15 cellular contexts compared by ENCODE assay signal in the genomic region with DNA sequence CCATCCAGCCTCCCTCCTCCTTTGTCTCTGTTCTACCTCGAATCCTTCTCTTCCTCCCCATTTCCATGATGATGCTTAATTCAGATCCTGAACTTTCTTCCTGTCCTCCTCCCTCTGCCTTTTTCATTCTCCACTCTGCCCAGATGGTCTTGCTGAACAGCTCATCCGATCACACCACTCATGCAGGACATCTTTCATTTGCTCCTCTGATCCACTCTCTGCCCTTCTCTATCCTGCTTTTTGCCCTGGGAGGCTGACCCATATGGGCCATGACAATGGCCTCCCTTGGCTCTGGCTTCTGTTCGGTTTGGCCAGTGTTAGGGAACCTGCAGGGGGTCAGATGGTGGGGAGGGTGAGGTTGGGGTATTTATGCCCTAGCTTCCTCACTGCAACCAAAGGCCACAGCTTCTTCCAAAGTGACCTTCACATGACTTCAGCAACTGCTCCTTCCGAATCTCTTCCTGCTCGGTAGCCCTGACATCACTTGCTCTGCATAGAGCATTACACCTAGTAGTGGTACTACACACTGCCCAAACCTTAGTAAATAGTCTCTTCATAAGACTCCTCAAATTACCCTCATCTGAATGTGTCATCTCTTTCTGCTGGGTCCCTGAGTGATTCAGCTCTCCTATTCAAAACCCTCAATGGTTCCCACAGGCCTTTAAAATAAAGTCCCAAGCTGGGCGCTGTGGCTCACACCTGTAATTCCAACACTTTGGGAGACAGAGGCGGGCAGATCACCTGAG. TPM values are rescaled to one million over a fixed set of nuclear protein-coding genes. Genes with fewer than 3 reads are reported as not detected.
DNase-seq lines count a peak whose midpoint lies in the region; ATAC-seq and TF ChIP-seq lines count a peak whose summit lies in the region.
"Had no signal": no experiment of that assay in that cellular context is flagged by ENCODE, and none has a peak within 500 bp of the region (broad histone marks: within the 10 kb centered on the region; RNA-seq: fewer than 3 reads in every experiment).

No MANE protein-coding gene starts in this region.

- H3K4me1 Mint-ChIP-seq in activated CD8-positive, alpha-beta memory T cell treated with anti-CD3 and anti-CD28 coated beads, Interleukin-2, amount 10 ng/mL, durations not matched to agents 7 days and 5 days: no peaks in the 10 kb centered on the region
- H3K4me1 Mint-ChIP-seq: activated naive CD4-positive, alpha-beta T cell treated with anti-CD3 and anti-CD28 coated beads, Interleukin-2, amount 10 ng/mL, durations not matched to agents 7 days and 5 days had no signal

- H3K4me1 ChIP-seq in right atrium auricular region (no peaks in the 10 kb centered on the region), esophagus muscularis mucosa (peaks cover 11 to 54% (median 43%) of the 10 kb centered on the region in 4 donors), neuronal stem cell (ENCODE audit: control insufficient read depth in 2 of 2, insufficient read depth in 1 of 2, low read depth in 1 of 2, low read length in 2 of 2) (peaks cover 5 to 16% of the 10 kb centered on the region in 2 donors), aorta (ENCODE audit: control insufficient read depth in 1 of 2, insufficient read depth in 2 of 2, low read length in 2 of 2) (peaks cover 2 to 8% of the 10 kb centered on the region in 2 donors)
- H3K4me1 ChIP-seq: spleen had no signal

- no peaks in the 10 kb centered on the region for H3K9me3 ChIP-seq in right atrium auricular region
- H3K9me3 ChIP-seq in esophagus muscularis mucosa: no peaks in the 10 kb centered on the region
- H3K9me3 ChIP-seq in neuronal stem cell (replicated peaks in 1 of 2; ENCODE audit: control insufficient read depth in 2 of 2, insufficient read depth in 1 of 2, low read depth in 1 of 2, low read length in 2 of 2): no peaks in the 10 kb centered on the region
- H3K9me3 ChIP-seq in aorta (ENCODE audit: control insufficient read depth, low read length): no peaks in the 10 kb centered on the region
- H3K9me3 ChIP-seq: spleen had no signal

- no peak for ATAC-seq in left cardiac atrium
- no peak for ATAC-seq in aorta (ENCODE audit: low FRiP score)
- ATAC-seq in activated CD8-positive, alpha-beta memory T cell treated with anti-CD3 and anti-CD28 coated beads, Interleukin-2, amount 10 ng/mL, durations not matched to agents 7 days and 5 days: no peak
- ATAC-seq: naive thymus-derived CD4-positive, alpha-beta T cell had no signal

- no peak overlapping the region for H2AK5ac ChIP-seq in neuronal stem cell (ENCODE audit: low read depth, low read length)

- H3K4me3 ChIP-seq in right atrium auricular region (no peak overlapping the region), esophagus muscularis mucosa (no peak overlapping the region), neuronal stem cell (ENCODE audit: low read length in 2 of 2) (no peak overlapping the region), aorta (ENCODE audit: low read length in 2 of 2) (no peak overlapping the region)
- H3K4me3 ChIP-seq: spleen had no signal

- no peak overlapping the region for H3K4ac ChIP-seq in neuronal stem cell (ENCODE audit: low read length)

- H3K14ac ChIP-seq in neuronal stem cell (ENCODE audit: low read length): no peak overlapping the region

- no peak for TF ChIP-seq EP300 in esophagus muscularis mucosa (IDR thresholded peaks at IDR 0.05)

- H3K18ac ChIP-seq in neuronal stem cell (ENCODE audit: low read length): no peak overlapping the region

- H4K8ac ChIP-seq in neuronal stem cell (ENCODE audit: low read depth, low read length): no peak overlapping the region

- CTCF ChIA-PET in activated CD8-positive, alpha-beta memory T cell treated with anti-CD3 and anti-CD28 coated beads, Interleukin-2, amount 10 ng/mL, durations not matched to agents 7 days and 5 days (lab: Charles Lee): interaction anchor here (0.8 to 1.2 kb wide), 5 partner anchors 10 to 30 kb away, joined by 3 to 4 read pairs (median 3); no protein-coding TSS in a partner anchor

- H2BK120ac ChIP-seq in neuronal stem cell (ENCODE audit: low read depth, low read length): no peak overlapping the region

- no peak overlapping the region for H3K4me3 Mint-ChIP-seq in activated CD8-positive, alpha-beta memory T cell treated with anti-CD3 and anti-CD28 coated beads, Interleukin-2, amount 10 ng/mL, durations not matched to agents 7 days and 5 days
- H3K4me3 Mint-ChIP-seq: activated naive CD4-positive, alpha-beta T cell treated with anti-CD3 and anti-CD28 coated beads, Interleukin-2, amount 10 ng/mL, durations not matched to agents 7 days and 5 days; naive thymus-derived CD4-positive, alpha-beta T cell; type B pancreatic cell had no signal

- H3K27me3 Mint-ChIP-seq in activated CD8-positive, alpha-beta memory T cell treated with anti-CD3 and anti-CD28 coated beads, Interleukin-2, amount 10 ng/mL, durations not matched to agents 7 days and 5 days: peaks cover 14% of the 10 kb centered on the region
- H3K27me3 Mint-ChIP-seq: type B pancreatic cell had no signal

- no peak overlapping the region for H3K23ac ChIP-seq in neuronal stem cell (ENCODE audit: low read depth, low read length, poor library complexity)

- no peak overlapping the region for H2BK5ac ChIP-seq in neuronal stem cell (ENCODE audit: low read length)

- H3K27ac Mint-ChIP-seq in activated CD8-positive, alpha-beta memory T cell treated with anti-CD3 and anti-CD28 coated beads, Interleukin-2, amount 10 ng/mL, durations not matched to agents 7 days and 5 days: no peak overlapping the region
- H3K27ac Mint-ChIP-seq: activated naive CD4-positive, alpha-beta T cell treated with anti-CD3 and anti-CD28 coated beads, Interleukin-2, amount 10 ng/mL, durations not matched to agents 7 days and 5 days; type B pancreatic cell had no signal

- no peaks in the 10 kb centered on the region for H3K36me3 Mint-ChIP-seq in activated CD8-positive, alpha-beta memory T cell treated with anti-CD3 and anti-CD28 coated beads, Interleukin-2, amount 10 ng/mL, durations not matched to agents 7 days and 5 days
- H3K36me3 Mint-ChIP-seq: activated naive CD4-positive, alpha-beta T cell treated with anti-CD3 and anti-CD28 coated beads, Interleukin-2, amount 10 ng/mL, durations not matched to agents 7 days and 5 days; type B pancreatic cell had no signal

- no peak overlapping the region for H3K4me2 ChIP-seq in neuronal stem cell (ENCODE audit: insufficient read depth, low read length, poor library complexity, severe bottlenecking)

- H4K91ac ChIP-seq in neuronal stem cell (ENCODE audit: low read depth, low read length, poor library complexity): no peak overlapping the region

- TF ChIP-seq CTCF in right atrium auricular region (IDR thresholded peaks at IDR 0.05) (no peak), esophagus muscularis mucosa (IDR thresholded peaks at IDR 0.05) (no peak)

- H3K9ac ChIP-seq in neuronal stem cell (ENCODE audit: low read depth, low read length, poor library complexity): no peak overlapping the region

- no peaks in the 10 kb centered on the region for H3K27me3 ChIP-seq in right atrium auricular region
- H3K27me3 ChIP-seq in esophagus muscularis mucosa: no peaks in the 10 kb centered on the region
- no peaks in the 10 kb centered on the region for H3K27me3 ChIP-seq in neuronal stem cell (ENCODE audit: control insufficient read depth in 3 of 3, insufficient read depth in 3 of 3, low read depth in 1 of 3, low read length in 3 of 3)
- no peaks in the 10 kb centered on the region for H3K27me3 ChIP-seq in aorta (ENCODE audit: control insufficient read depth in 1 of 2, insufficient read depth in 2 of 2, low read length in 1 of 2)
- H3K27me3 ChIP-seq: spleen had no signal

- DNase-seq in right atrium auricular region (ENCODE audit: low spot score) (no peak), left cardiac atrium (no peak), esophagus muscularis mucosa (ENCODE audit: extremely low spot score) (no peak), neuronal stem cell (ENCODE audit: low spot score) (no peak), aorta (no peak), medulla oblongata (ENCODE audit: extremely low spot score) (no peak)
- DNase-seq in activated CD4-positive, CD25-positive, alpha-beta regulatory T cell treated with anti-CD3 and anti-CD28 coated beads, Interleukin-2, amount 50 U/mL, for 72 hours: no peak
- DNase-seq in activated CD8-positive, alpha-beta memory T cell treated with anti-CD3 and anti-CD28 coated beads, Interleukin-2, amount 10 ng/mL, durations not matched to agents 7 days and 5 days: no peak
- DNase-seq: activated naive CD4-positive, alpha-beta T cell treated with anti-CD3 and anti-CD28 coated beads, Interleukin-2, amount 10 ng/mL, durations not matched to agents 7 days and 5 days; naive thymus-derived CD4-positive, alpha-beta T cell; NCI-H1417 treated with DMSO at 0.1 percent for 48 hours; NCI-H510A; spleen; T-helper 9 cell had no signal

- no peaks in the 10 kb centered on the region for H3K79me1 ChIP-seq in neuronal stem cell (ENCODE audit: low read depth, low read length)

- H3K36me3 ChIP-seq in right atrium auricular region: no peaks in the 10 kb centered on the region
- no peaks in the 10 kb centered on the region for H3K36me3 ChIP-seq in esophagus muscularis mucosa
- H3K36me3 ChIP-seq in neuronal stem cell (replicated peaks in 1 of 2; ENCODE audit: control insufficient read depth in 2 of 2, insufficient read depth in 2 of 2, low read length in 2 of 2): no peaks in the 10 kb centered on the region
- H3K36me3 ChIP-seq in aorta (ENCODE audit: control insufficient read depth in 1 of 2, insufficient read depth in 2 of 2, low read length in 1 of 2): no peaks in the 10 kb centered on the region
- H3K36me3 ChIP-seq: spleen had no signal

- no peak overlapping the region for H2BK12ac ChIP-seq in neuronal stem cell (ENCODE audit: low read length)

- intact Hi-C loops in left cardiac atrium (cut with DNase I) (no loop called here), esophagus muscularis mucosa (cut with DNase I) (no loop called here), aorta (cut with DNase I) (loop anchor here in 1 of 2 donors (2.0 kb wide), 1 partner anchor 13 kb away; no protein-coding TSS in a partner anchor)

- no peak for TF ChIP-seq POLR2A in esophagus muscularis mucosa (IDR thresholded peaks at IDR 0.05; ENCODE audit: low read depth)

- 90% methylated on average over 7 of the region's 7 CpGs for WGBS in esophagus muscularis mucosa
- no CpG with 5 or more reads among the region's 7 CpGs for WGBS in neuronal stem cell (ENCODE audit: extremely low coverage in 2 of 2, insufficient read length in 2 of 2, insufficient replicate concordance in 1 of 2), 2 donors
- 91 to 93% methylated on average over 7 of the region's 7 CpGs for WGBS in aorta, 2 donors

- H3K9me3 Mint-ChIP-seq in activated CD8-positive, alpha-beta memory T cell treated with anti-CD3 and anti-CD28 coated beads, Interleukin-2, amount 10 ng/mL, durations not matched to agents 7 days and 5 days (ENCODE audit: low read depth): no peaks in the 10 kb centered on the region
- H3K9me3 Mint-ChIP-seq: activated naive CD4-positive, alpha-beta T cell treated with anti-CD3 and anti-CD28 coated beads, Interleukin-2, amount 10 ng/mL, durations not matched to agents 7 days and 5 days had no signal

- no peak overlapping the region for H2BK15ac ChIP-seq in neuronal stem cell (ENCODE audit: low read length)

- H2AFZ ChIP-seq in neuronal stem cell (ENCODE audit: low read length): peak overlapping the region; percentile 54

- H3K27ac ChIP-seq in right atrium auricular region (peak overlapping the region; percentile 47 to 55), esophagus muscularis mucosa (replicated peaks in 1 of 4) (peak overlapping the region; percentile 85 to 91 (median 88)), neuronal stem cell (replicated peaks; ENCODE audit: low read length) (no peak overlapping the region), aorta (ENCODE audit: low read depth in 1 of 2, low read length in 2 of 2) (peak overlapping the region; percentile 95 to 96)
- H3K27ac ChIP-seq: spleen had no signal

RNA-seq across cellular contexts. Expression of a gene that starts 32.7 kb away (rescaled TPM):
- total RNA-seq in right atrium auricular region: 10 to 100 TPM; 77.6 to 84.5 TPM
- total RNA-seq in left cardiac atrium: 100 to 1,000 TPM in 1 of 2 donors, 10 to 100 TPM in 1; 74.5 to 128 TPM
- total RNA-seq in esophagus muscularis mucosa: 100 to 1,000 TPM; 195 to 499 (median 259) TPM
- polyA plus RNA-seq in neuronal stem cell (2013, experiment 1 of 2): 0.36 TPM
- polyA plus RNA-seq in neuronal stem cell (2013, experiment 2 of 2): 0.26 TPM
- total RNA-seq in aorta: 100 to 1,000 TPM; 315 to 605 TPM
- polyA plus RNA-seq in aorta: 100 to 1,000 TPM in 1 of 2 donors, 10 to 100 TPM in 1; 87.7 to 245 TPM
- 100 to 1,000 TPM; 120 to 168 TPM for total RNA-seq in activated CD8-positive, alpha-beta memory T cell treated with anti-CD3 and anti-CD28 coated beads, Interleukin-2, amount 10 ng/mL, durations not matched to agents 7 days and 5 days
